ENCODE assay signal across 31 cellular contexts in genomic region chr1:1166642-1167415, GRCh38. TPM values are rescaled to one million over a fixed set of nuclear protein-coding genes. Genes with fewer than 3 reads are reported as not detected.
DNase-seq lines count a peak whose midpoint lies in the region; ATAC-seq and TF ChIP-seq lines count a peak whose summit lies in the region.
"Had no signal": no experiment of that assay in that cellular context is flagged by ENCODE, and none has a peak within 500 bp of the region (broad histone marks: within the 10 kb centered on the region; RNA-seq: fewer than 3 reads in every experiment).

No MANE protein-coding gene starts in this region.

- H3K4me3 Mint-ChIP-seq in natural killer cell treated with Interleukin-12 subunit alpha and Interleukin-12 subunit beta and Interleukin-15 and Interleukin-18, amount 100 ng/mL, for 72 hours: no peak overlapping the region
- H3K4me3 Mint-ChIP-seq in natural killer cell: no peak overlapping the region
- H3K4me3 Mint-ChIP-seq in nephron progenitor cell: no peak overlapping the region
- H3K4me3 Mint-ChIP-seq: activated CD4-positive, alpha-beta memory T cell treated with anti-CD3 and anti-CD28 coated beads for 36 hours; activated naive CD4-positive, alpha-beta T cell treated with anti-CD3 and anti-CD28 coated beads for 36 hours; activated T-helper 1 cell treated with anti-CD3 and anti-CD28 coated beads, Interleukin-12 subunit alpha, Interleukin-12 subunit beta, Interleukin-2, Interleukin-4 antibody, amounts not matched to agents 30 ng/mL and 10 ng/mL and 1 ng/mL, durations not matched to agents 14 hours and 24 hours and 36 hours; naive B cell had no signal

- intact Hi-C loops in natural killer cell (cut with micrococcal nuclease): no loop called here

- WGBS in esophagus, 2 donors: 51 to 61% methylated on average over 28 to 45 of the region's 45 CpGs

- H3K36me3 Mint-ChIP-seq in natural killer cell treated with Interleukin-12 subunit alpha and Interleukin-12 subunit beta and Interleukin-15 and Interleukin-18, amount 100 ng/mL, for 72 hours: no peaks in the 10 kb centered on the region
- H3K36me3 Mint-ChIP-seq in natural killer cell (no peaks in the 10 kb centered on the region), nephron progenitor cell (ENCODE audit: low read depth) (no peaks in the 10 kb centered on the region)
- H3K36me3 Mint-ChIP-seq: activated CD4-positive, alpha-beta memory T cell treated with anti-CD3 and anti-CD28 coated beads for 36 hours; naive B cell had no signal

- H3K9me3 Mint-ChIP-seq in natural killer cell treated with Interleukin-12 subunit alpha and Interleukin-12 subunit beta and Interleukin-15 and Interleukin-18, amount 100 ng/mL, for 72 hours: no peaks in the 10 kb centered on the region
- H3K9me3 Mint-ChIP-seq in natural killer cell (no peaks in the 10 kb centered on the region), nephron progenitor cell (no peaks in the 10 kb centered on the region)
- H3K9me3 Mint-ChIP-seq: activated CD4-positive, alpha-beta memory T cell treated with anti-CD3 and anti-CD28 coated beads for 36 hours; activated naive CD4-positive, alpha-beta T cell treated with anti-CD3 and anti-CD28 coated beads for 36 hours; activated T-helper 1 cell treated with anti-CD3 and anti-CD28 coated beads, Interleukin-12 subunit alpha, Interleukin-12 subunit beta, Interleukin-2, Interleukin-4 antibody, amounts not matched to agents 30 ng/mL and 10 ng/mL and 1 ng/mL, durations not matched to agents 14 hours and 24 hours and 36 hours; naive B cell had no signal

- H3K4me1 ChIP-seq in esophagus (ENCODE audit: control insufficient read depth in 2 of 2, insufficient read depth in 2 of 2, low read length in 1 of 2): peaks cover 4 to 18% of the 10 kb centered on the region in 2 donors
- H3K4me1 ChIP-seq: BE2C, left lung, uterus had no signal

- no peaks in the 10 kb centered on the region for H3K9me3 ChIP-seq in esophagus (ENCODE audit: control insufficient read depth in 2 of 2, insufficient read depth in 1 of 2, low read depth in 1 of 2, low read length in 1 of 2)
- H3K9me3 ChIP-seq: BE2C, left lung, uterus had no signal

- H3K27me3 ChIP-seq in esophagus (ENCODE audit: control insufficient read depth in 1 of 2, insufficient read depth in 2 of 2, low read length in 2 of 2): no peaks in the 10 kb centered on the region
- H3K27me3 ChIP-seq: uterus had no signal

- TF ChIP-seq CTCF in natural killer cell (IDR thresholded peaks at IDR 0.05) (no peak), nephron progenitor cell (IDR thresholded peaks at IDR 0.05) (no peak)

- no peak overlapping the region for H3K27ac Mint-ChIP-seq in natural killer cell treated with Interleukin-12 subunit alpha and Interleukin-12 subunit beta and Interleukin-15 and Interleukin-18, amount 100 ng/mL, for 72 hours
- H3K27ac Mint-ChIP-seq in natural killer cell (peak overlapping the region in 1 of 2 donors; percentile 85), nephron progenitor cell (no peak overlapping the region)
- H3K27ac Mint-ChIP-seq: activated CD4-positive, alpha-beta memory T cell treated with anti-CD3 and anti-CD28 coated beads for 36 hours; activated naive CD4-positive, alpha-beta T cell treated with anti-CD3 and anti-CD28 coated beads for 36 hours; activated T-helper 1 cell treated with anti-CD3 and anti-CD28 coated beads, Interleukin-12 subunit alpha, Interleukin-12 subunit beta, Interleukin-2, Interleukin-4 antibody, amounts not matched to agents 30 ng/mL and 10 ng/mL and 1 ng/mL, durations not matched to agents 14 hours and 24 hours and 36 hours had no signal

- peak; percentile 56 for DNase-seq in natural killer cell treated with Interleukin-12 subunit alpha and Interleukin-12 subunit beta and Interleukin-15 and Interleukin-18, amount 100 ng/mL, for 72 hours (ENCODE audit: low spot score)
- no peak for DNase-seq in natural killer cell
- peak; percentile 26 for DNase-seq in nephron progenitor cell
- DNase-seq in 8988T: no peak
- no peak for DNase-seq in SW 1271 (lab: John Stamatoyannopoulos, UW)
- no peak for DNase-seq in HPDE6-E6E7 (ENCODE audit: extremely low spot score)
- DNase-seq: activated CD4-positive, alpha-beta memory T cell treated with anti-CD3 and anti-CD28 coated beads for 36 hours; activated CD4-positive, CD25-positive, alpha-beta regulatory T cell treated with anti-CD3 and anti-CD28 coated beads, Interleukin-2, amount 50 U/mL, for 72 hours; activated naive CD4-positive, alpha-beta T cell treated with anti-CD3 and anti-CD28 coated beads for 36 hours; brain microvascular endothelial cell; IMR-90; naive B cell; NCI-H146; NCI-H345; NCI-H69; occipital lobe; SHP77; stimulated activated CD4-positive, alpha-beta T cell treated with anti-CD3 and anti-CD28 coated beads, Interleukin-1b, Interleukin-23, amount 100 ng/mL, for 48 hours; stimulated activated naive CD4-positive, alpha-beta T cell treated with Interleukin-2 at 50 U/mL for 16 hours; T-helper 2 cell; uterus had no signal

- no peaks in the 10 kb centered on the region for H3K27me3 Mint-ChIP-seq in natural killer cell treated with Interleukin-12 subunit alpha and Interleukin-12 subunit beta and Interleukin-15 and Interleukin-18, amount 100 ng/mL, for 72 hours
- H3K27me3 Mint-ChIP-seq in natural killer cell (ENCODE audit: low read depth in 2 of 2) (peaks cover 0 to 8% of the 10 kb centered on the region in 2 donors), nephron progenitor cell (ENCODE audit: low read depth, poor library complexity) (peaks cover 18% of the 10 kb centered on the region)

- peak overlapping the region; percentile 23 to 65 for H3K4me3 ChIP-seq in esophagus (ENCODE audit: low read depth in 1 of 2, low read length in 2 of 2)
- H3K4me3 ChIP-seq: GM12878, left lung, smooth muscle cell, uterus had no signal

- ATAC-seq in natural killer cell treated with Interleukin-12 subunit alpha and Interleukin-12 subunit beta and Interleukin-15 and Interleukin-18, amount 100 ng/mL, for 72 hours: no peak
- ATAC-seq in natural killer cell (no peak), GM18868 (IDR thresholded peaks at IDR 0.05; ENCODE audit: unreplicated experiment) (no peak)
- ATAC-seq: GM12878, left lung had no signal

- H3K4me1 Mint-ChIP-seq in natural killer cell treated with Interleukin-12 subunit alpha and Interleukin-12 subunit beta and Interleukin-15 and Interleukin-18, amount 100 ng/mL, for 72 hours (ENCODE audit: low read depth in 2 of 2): peaks cover 5 to 9% of the 10 kb centered on the region in 2 donors
- H3K4me1 Mint-ChIP-seq in natural killer cell (peaks cover 7 to 11% of the 10 kb centered on the region in 2 donors), nephron progenitor cell (peaks cover 30% of the 10 kb centered on the region)

- no peak overlapping the region for H3K27ac ChIP-seq in esophagus (ENCODE audit: low read depth in 2 of 2, low read length in 1 of 2)
- H3K27ac ChIP-seq: brain microvascular endothelial cell, left lung, uterus had no signal

- peaks cover 0 to 19% of the 10 kb centered on the region in 2 donors for H3K36me3 ChIP-seq in esophagus (ENCODE audit: control insufficient read depth in 2 of 2, insufficient read depth in 2 of 2, low read length in 1 of 2)
- H3K36me3 ChIP-seq: BE2C, brain microvascular endothelial cell, left lung, uterus had no signal

RNA-seq across cellular contexts. Expression of gene TTLL10, which starts 6.9 kb away (rescaled TPM):
- total RNA-seq in natural killer cell treated with Interleukin-12 subunit alpha and Interleukin-12 subunit beta and Interleukin-15 and Interleukin-18, amount 100 ng/mL, for 72 hours: under 1 TPM in 1 of 2 donors, not detected in 1; 0.31 TPM
- total RNA-seq in natural killer cell: 1 to 10 TPM in 2 of 3 donors, under 1 TPM in 1; 0.23 to 1.7 (median 1.7) TPM
- under 1 TPM; 0.28 to 0.43 TPM for polyA plus RNA-seq in esophagus
- total RNA-seq: activated CD4-positive, alpha-beta memory T cell treated with anti-CD3 and anti-CD28 coated beads for 36 hours; activated naive CD4-positive, alpha-beta T cell treated with anti-CD3 and anti-CD28 coated beads for 36 hours; chondrocyte; endothelial cell of umbilical vein; GM12878; IMR-90; occipital lobe; pulmonary artery endothelial cell; smooth muscle cell had no signal
- polyA plus RNA-seq: endothelial cell of umbilical vein, GM12878, IMR-90, smooth muscle cell had no signal

RNA-seq across cellular contexts. Expression of gene TNFRSF18, which starts 39.6 kb away (rescaled TPM):
- 100 to 1,000 TPM; 295 to 591 TPM for total RNA-seq in natural killer cell treated with Interleukin-12 subunit alpha and Interleukin-12 subunit beta and Interleukin-15 and Interleukin-18, amount 100 ng/mL, for 72 hours
- 10 to 100 TPM; 40.3 to 81.9 (median 54.7) TPM for total RNA-seq in natural killer cell
- polyA plus RNA-seq in esophagus: 1 to 10 TPM; 1.9 to 4.3 TPM
- total RNA-seq: chondrocyte, endothelial cell of umbilical vein, occipital lobe, pulmonary artery endothelial cell had no signal
- polyA plus RNA-seq: endothelial cell of umbilical vein had no signal

RNA-seq across cellular contexts. Expression of gene TNFRSF4, which starts 47.1 kb away (rescaled TPM):
- 100 to 1,000 TPM in 1 of 2 donors, 10 to 100 TPM in 1; 56.8 to 305 TPM for total RNA-seq in natural killer cell treated with Interleukin-12 subunit alpha and Interleukin-12 subunit beta and Interleukin-15 and Interleukin-18, amount 100 ng/mL, for 72 hours
- total RNA-seq in natural killer cell: 10 to 100 TPM; 14.3 to 26.5 (median 15.7) TPM
- 1 to 10 TPM in 1 of 2 donors, under 1 TPM in 1; 0.73 to 1.1 TPM for polyA plus RNA-seq in esophagus
- total RNA-seq: chondrocyte, IMR-90, occipital lobe, smooth muscle cell had no signal
- polyA plus RNA-seq: smooth muscle cell had no signal

RNA-seq across cellular contexts. Expression of gene C1orf159, which starts 50.9 kb away (rescaled TPM):
- total RNA-seq in natural killer cell treated with Interleukin-12 subunit alpha and Interleukin-12 subunit beta and Interleukin-15 and Interleukin-18, amount 100 ng/mL, for 72 hours: 10 to 100 TPM; 18.6 to 37.1 TPM
- 10 to 100 TPM; 19.6 to 25.1 (median 21.5) TPM for total RNA-seq in natural killer cell
- polyA plus RNA-seq in esophagus: 10 to 100 TPM; 13.0 to 27.5 TPM

Comparison
In these comparisons a context has a peak if more than half of its experiments do, and no peak if none do; other contexts are left out.
1. DNase-seq: peak in natural killer cell treated with Interleukin-12 subunit alpha and Interleukin-12 subunit beta and Interleukin-15 and Interleukin-18, amount 100 ng/mL, for 72 hours (single experiment) and nephron progenitor cell (single experiment); none in natural killer cell (single experiment), 8988T (single experiment), SW 1271 (0 of 2) and HPDE6-E6E7 (single experiment).